23 cellular contexts compared by ENCODE assay signal in genomic region chr5:21397693-21398092, GRCh38.
DNase-seq lines count a peak whose midpoint lies in the region; ATAC-seq and TF ChIP-seq lines count a peak whose summit lies in the region.
"Had no signal": no experiment of that assay in that cellular context is flagged by ENCODE, and none has a peak within 500 bp of the region (broad histone marks: within the 10 kb centered on the region; RNA-seq: fewer than 3 reads in every experiment).

No MANE protein-coding gene starts in this region.

- no peaks in the 10 kb centered on the region for H3K36me3 ChIP-seq in spleen
- H3K36me3 ChIP-seq: brain microvascular endothelial cell, right lobe of liver, suprapubic skin, vagina had no signal

- no peaks in the 10 kb centered on the region for H3K27me3 Mint-ChIP-seq in immature natural killer cell (ENCODE audit: low read depth in 3 of 3)

- H3K27me3 ChIP-seq in spleen (replicated peaks in 1 of 7) = no peaks in the 10 kb centered on the region
- H3K27me3 ChIP-seq: brain microvascular endothelial cell, right lobe of liver, suprapubic skin, vagina had no signal

- peak; percentile 99 for ATAC-seq in GM18520 (IDR thresholded peaks at IDR 0.05; ENCODE audit: unreplicated experiment)
- ATAC-seq in GM21367 (IDR thresholded peaks at IDR 0.05; ENCODE audit: unreplicated experiment) = peak; percentile 53
- peak; percentile 61 for ATAC-seq in HG03025 (IDR thresholded peaks at IDR 0.05; ENCODE audit: low FRiP score, unreplicated experiment)
- peak; percentile 87 for ATAC-seq in HG03565 (IDR thresholded peaks at IDR 0.05; ENCODE audit: unreplicated experiment)
- ATAC-seq: GM23338, natural killer cell, right lobe of liver had no signal

- no peaks in the 10 kb centered on the region for H3K9me3 ChIP-seq in spleen
- H3K9me3 ChIP-seq: right lobe of liver, suprapubic skin, vagina had no signal

- no peak for TF ChIP-seq CTCF in spleen (IDR thresholded peaks at IDR 0.05 in 8 of 11, conservative IDR thresholded peaks at IDR 0.05 in 3 of 11)

- H3K4me3 Mint-ChIP-seq in immature natural killer cell = no peak overlapping the region
- H3K4me3 Mint-ChIP-seq: GM23338, natural killer cell had no signal

- no peak overlapping the region for H3K27ac Mint-ChIP-seq in immature natural killer cell
- H3K27ac Mint-ChIP-seq: GM23338, natural killer cell had no signal

- no peak for TF ChIP-seq POLR2A in spleen (IDR thresholded peaks at IDR 0.05)

- 81 to 90% (median 84%) methylated on average over 2 of the region's 2 CpGs for WGBS in spleen, 5 donors

- DNase-seq in NCI-H748 (lab: John Stamatoyannopoulos, UW; ENCODE audit: unreplicated experiment) (no peak), immature natural killer cell (no peak), D341Med (ENCODE audit: low spot score) (no peak), spleen (no peak)
- DNase-seq: activated CD4-positive, alpha-beta T cell treated with anti-CD3 and anti-CD28 coated beads for 48 hours; brain microvascular endothelial cell; MV-4-11; natural killer cell; NCI-H1694 treated with DMSO at 0.1 percent for 48 hours; NCI-H69; right lobe of liver; SIG-M5; stimulated activated CD4-positive, alpha-beta T cell treated with anti-CD3 and anti-CD28 coated beads, Interleukin-15, amount 100 ng/mL, for 24 hours; T-helper 1 cell had no signal

- intact Hi-C loops in spleen (cut with DNase I; ENCODE audit: low total_unique reads) = no loop called here

- peaks cover 3 to 15% (median 6%) of the 10 kb centered on the region in 6 donors for H3K9me3 Mint-ChIP-seq in immature natural killer cell
- H3K9me3 Mint-ChIP-seq: GM23338 had no signal

- H3K27ac ChIP-seq in spleen = no peak overlapping the region
- H3K27ac ChIP-seq: brain microvascular endothelial cell, coronary artery, KMS-11, right lobe of liver, suprapubic skin, vagina had no signal

- H3K4me1 ChIP-seq in spleen = no peaks in the 10 kb centered on the region
- H3K4me1 ChIP-seq: right lobe of liver, suprapubic skin, vagina had no signal

- H3K36me3 Mint-ChIP-seq in immature natural killer cell = no peaks in the 10 kb centered on the region
- H3K36me3 Mint-ChIP-seq: natural killer cell had no signal

- H3K4me1 Mint-ChIP-seq in immature natural killer cell = no peaks in the 10 kb centered on the region
- H3K4me1 Mint-ChIP-seq: natural killer cell had no signal

- no peak overlapping the region for H3K4me3 ChIP-seq in spleen
- H3K4me3 ChIP-seq: coronary artery, GM23338, right lobe of liver, suprapubic skin, vagina had no signal
